ENCODE assay signal across 9 cellular contexts in the genomic region with DNA sequence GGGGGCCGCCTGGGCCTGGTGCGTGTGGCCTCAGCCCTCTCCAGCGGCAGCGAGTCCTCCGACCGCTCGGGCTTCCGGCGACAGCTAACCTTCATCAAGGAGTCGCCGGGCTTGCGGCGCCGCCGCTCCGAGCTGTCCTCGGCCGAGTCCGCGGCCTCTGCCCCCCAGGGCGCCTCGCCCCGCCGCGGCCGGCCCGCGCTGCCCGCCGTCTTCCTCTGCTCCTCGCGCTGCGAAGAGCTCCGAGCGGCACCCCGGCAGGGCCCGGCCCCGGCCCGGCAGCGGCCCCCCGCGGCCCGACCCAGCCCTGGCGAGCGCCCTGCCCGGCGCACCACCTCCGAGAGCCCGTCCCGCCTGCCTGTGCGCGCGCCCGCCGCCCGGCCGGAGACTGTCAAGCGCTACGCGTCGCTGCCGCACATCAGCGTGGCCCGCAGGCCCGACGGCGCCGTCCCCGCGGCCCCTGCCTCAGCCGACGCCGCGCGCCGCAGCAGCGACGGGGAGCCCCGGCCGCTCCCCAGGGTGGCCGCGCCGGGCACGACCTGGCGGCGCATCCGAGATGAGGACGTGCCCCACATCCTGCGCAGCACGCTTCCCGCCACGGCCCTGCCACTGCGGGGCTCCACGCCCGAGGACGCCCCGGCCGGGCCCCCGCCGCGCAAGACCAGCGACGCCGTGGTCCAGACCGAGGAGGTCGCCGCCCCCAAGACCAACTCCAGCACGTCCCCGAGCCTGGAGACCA. TPM values are rescaled to one million over a fixed set of nuclear protein-coding genes. Genes with fewer than 3 reads are reported as not detected.
DNase-seq lines count a peak whose midpoint lies in the region; ATAC-seq and TF ChIP-seq lines count a peak whose summit lies in the region.
"Had no signal": no experiment of that assay in that cellular context is flagged by ENCODE, and none has a peak within 500 bp of the region (broad histone marks: within the 10 kb centered on the region; RNA-seq: fewer than 3 reads in every experiment).

No MANE protein-coding gene starts in this region.

- H3K4me3 ChIP-seq in CD4-positive, CD25-positive, alpha-beta regulatory T cell (ENCODE audit: low read depth, low read length), result no peak overlapping the region
- no peak overlapping the region for H3K4me3 ChIP-seq in MG63
- peak overlapping the region; percentile 69 for H3K4me3 ChIP-seq in coronary artery
- H3K4me3 ChIP-seq in neuronal stem cell (ENCODE audit: low read length in 2 of 2), result peak overlapping the region in 1 of 2 donors; percentile 23

- peak overlapping the region; percentile 70 for H3K9ac ChIP-seq in neuronal stem cell (ENCODE audit: low read depth, low read length, poor library complexity)

- no peak overlapping the region for H4K8ac ChIP-seq in neuronal stem cell (ENCODE audit: low read depth, low read length)

- DNase-seq in CD4-positive, CD25-positive, alpha-beta regulatory T cell, result peak in 1 of 3 donors; percentile 54
- DNase-seq in MG63, result peak; percentile 27
- DNase-seq in coronary artery (ENCODE audit: low spot score), result no peak
- no peak for DNase-seq in neuronal stem cell (ENCODE audit: low spot score)
- DNase-seq in cerebellar cortex (ENCODE audit: low spot score), result no peak
- DNase-seq in OCI-M1 (lab: John Stamatoyannopoulos, UW), result no peak
- DNase-seq: NCI-H1694 treated with DMSO at 0.1 percent for 48 hours had no signal

- TF ChIP-seq CTCF in coronary artery (IDR thresholded peaks at IDR 0.05), result no peak

- no peak overlapping the region for H3K27ac Mint-ChIP-seq in CD4-positive, CD25-positive, alpha-beta regulatory T cell

- ATAC-seq in CD4-positive, CD25-positive, alpha-beta regulatory T cell (ENCODE audit: low read depth in 2 of 2), result peak; percentile 22 to 27
- ATAC-seq in GM18505 (IDR thresholded peaks at IDR 0.05; ENCODE audit: unreplicated experiment), result no peak
- no peak for ATAC-seq in HG03521 (IDR thresholded peaks at IDR 0.05; ENCODE audit: unreplicated experiment)

- H2BK12ac ChIP-seq in neuronal stem cell (ENCODE audit: low read length), result peak overlapping the region; percentile 6

- no peak for TF ChIP-seq POLR2A in GM18505 (IDR thresholded peaks at IDR 0.05; ENCODE audit: borderline replicate concordance, extremely low read depth, insufficient read depth, insufficient read length)

- peak overlapping the region; percentile 85 for H2BK15ac ChIP-seq in neuronal stem cell (ENCODE audit: low read length)

- H3K27ac ChIP-seq in CD4-positive, CD25-positive, alpha-beta regulatory T cell (ENCODE audit: insufficient read depth, low read length, poor library complexity, severe bottlenecking), result no peak overlapping the region
- H3K27ac ChIP-seq in coronary artery (no peak overlapping the region), neuronal stem cell (replicated peaks; ENCODE audit: low read length) (no peak overlapping the region)

- no peaks in the 10 kb centered on the region for H3K27me3 ChIP-seq in CD4-positive, CD25-positive, alpha-beta regulatory T cell (ENCODE audit: control insufficient read depth, insufficient read depth, low read length)
- H3K27me3 ChIP-seq in MG63, result no peaks in the 10 kb centered on the region
- peaks cover 0 to 73% (median 50%) of the 10 kb centered on the region in 3 experiments for H3K27me3 ChIP-seq in neuronal stem cell (ENCODE audit: control insufficient read depth in 3 of 3, insufficient read depth in 3 of 3, low read depth in 1 of 3, low read length in 3 of 3)

- no peaks in the 10 kb centered on the region for H3K36me3 Mint-ChIP-seq in CD4-positive, CD25-positive, alpha-beta regulatory T cell

- no peaks in the 10 kb centered on the region for H3K9me3 ChIP-seq in CD4-positive, CD25-positive, alpha-beta regulatory T cell (ENCODE audit: control insufficient read depth in 2 of 2, low read length in 2 of 2)
- H3K9me3 ChIP-seq in MG63 (no peaks in the 10 kb centered on the region), neuronal stem cell (replicated peaks in 1 of 2; ENCODE audit: control insufficient read depth in 2 of 2, insufficient read depth in 1 of 2, low read depth in 1 of 2, low read length in 2 of 2) (peaks cover 0 to 11% of the 10 kb centered on the region in 2 donors)

- peak overlapping the region; percentile 85 for H3K23ac ChIP-seq in neuronal stem cell (ENCODE audit: low read depth, low read length, poor library complexity)

- H4K91ac ChIP-seq in neuronal stem cell (ENCODE audit: low read depth, low read length, poor library complexity), result no peak overlapping the region

- peak overlapping the region in 1 of 4 donors; percentile 86 for H3K4me3 Mint-ChIP-seq in CD4-positive, CD25-positive, alpha-beta regulatory T cell

- peaks cover 0 to 2% (median 0%) of the 10 kb centered on the region in 7 donors for H3K9me3 Mint-ChIP-seq in CD4-positive, CD25-positive, alpha-beta regulatory T cell

- H3K14ac ChIP-seq in neuronal stem cell (ENCODE audit: low read length), result peak overlapping the region; percentile 56

- no peaks in the 10 kb centered on the region for H3K36me3 ChIP-seq in CD4-positive, CD25-positive, alpha-beta regulatory T cell (ENCODE audit: control insufficient read depth, insufficient read depth, low read length)
- H3K36me3 ChIP-seq in MG63 (no peaks in the 10 kb centered on the region), neuronal stem cell (replicated peaks in 1 of 2; ENCODE audit: control insufficient read depth in 2 of 2, insufficient read depth in 2 of 2, low read length in 2 of 2) (peaks cover 1 to 48% of the 10 kb centered on the region in 2 donors)

- H3K4me2 ChIP-seq in neuronal stem cell (ENCODE audit: insufficient read depth, low read length, poor library complexity, severe bottlenecking), result peak overlapping the region; percentile 66

- no peak overlapping the region for H3K4ac ChIP-seq in neuronal stem cell (ENCODE audit: low read length)

- H2AK5ac ChIP-seq in neuronal stem cell (ENCODE audit: low read depth, low read length), result peak overlapping the region; percentile 92

- H3K27me3 Mint-ChIP-seq in CD4-positive, CD25-positive, alpha-beta regulatory T cell, result peaks cover 1% of the 10 kb centered on the region

- peak overlapping the region; percentile 61 for H2BK120ac ChIP-seq in neuronal stem cell (ENCODE audit: low read depth, low read length)

- H2BK5ac ChIP-seq in neuronal stem cell (ENCODE audit: low read length), result no peak overlapping the region

- H3K79me1 ChIP-seq in neuronal stem cell (ENCODE audit: low read depth, low read length), result peaks cover 31% of the 10 kb centered on the region

- peaks cover 0 to 21% (median 1%) of the 10 kb centered on the region in 4 donors for H3K4me1 Mint-ChIP-seq in CD4-positive, CD25-positive, alpha-beta regulatory T cell

- H3K18ac ChIP-seq in neuronal stem cell (ENCODE audit: low read length), result peak overlapping the region; percentile 97

- no CpG with 5 or more reads among the region's 109 CpGs for WGBS in neuronal stem cell (ENCODE audit: extremely low coverage in 2 of 2, insufficient read length in 2 of 2, insufficient replicate concordance in 1 of 2), 2 donors

- H2AFZ ChIP-seq in neuronal stem cell (ENCODE audit: low read length), result no peak overlapping the region

- H3K4me1 ChIP-seq in CD4-positive, CD25-positive, alpha-beta regulatory T cell (ENCODE audit: control insufficient read depth, insufficient read depth, low read length, poor library complexity, severe bottlenecking), result peaks cover 56% of the 10 kb centered on the region
- peaks cover 4 to 27% of the 10 kb centered on the region in 2 donors for H3K4me1 ChIP-seq in neuronal stem cell (ENCODE audit: control insufficient read depth in 2 of 2, insufficient read depth in 1 of 2, low read depth in 1 of 2, low read length in 2 of 2)

RNA-seq across cellular contexts. Expression of gene C19orf25, which starts 9.6 kb away (rescaled TPM):
- total RNA-seq in CD4-positive, CD25-positive, alpha-beta regulatory T cell, result 33.4 TPM
- 10 to 100 TPM; 42.2 to 64.0 (median 54.0) TPM for polyA plus RNA-seq in CD4-positive, CD25-positive, alpha-beta regulatory T cell
- 25.6 and 51.6 TPM in 2 replicates for total RNA-seq in MG63 (2014; rRNA removed; shearing (Covaris generic); ENCODE audit: low replicate concordance)
- 22.9 TPM for polyA plus RNA-seq in neuronal stem cell (2013, experiment 1 of 2)
- polyA plus RNA-seq in neuronal stem cell (2013, experiment 2 of 2), result 21.4 TPM

RNA-seq across cellular contexts. Expression of gene APC2, which starts 19.4 kb away (rescaled TPM):
- 0.25 TPM for total RNA-seq in CD4-positive, CD25-positive, alpha-beta regulatory T cell
- under 1 TPM in 2 of 4 donors, not detected in 2; 0.06 to 0.07 TPM for polyA plus RNA-seq in CD4-positive, CD25-positive, alpha-beta regulatory T cell
- 0.59 and 2.0 TPM in 2 replicates for total RNA-seq in MG63 (2014; rRNA removed; shearing (Covaris generic); ENCODE audit: low replicate concordance)
- 3.4 TPM for polyA plus RNA-seq in neuronal stem cell (2013, experiment 1 of 2)
- polyA plus RNA-seq in neuronal stem cell (2013, experiment 2 of 2), result 3.9 TPM

RNA-seq across cellular contexts. Expression of gene PCSK4, which starts 20.8 kb away (rescaled TPM):
- total RNA-seq in CD4-positive, CD25-positive, alpha-beta regulatory T cell, result 1.3 TPM
- polyA plus RNA-seq in CD4-positive, CD25-positive, alpha-beta regulatory T cell, result 1 to 10 TPM in 1 of 4 donors, under 1 TPM in 2, not detected in 1; 0.08 to 1.3 (median 0.29) TPM
- 0.40 and 9.0 TPM in 2 replicates for total RNA-seq in MG63 (2014; rRNA removed; shearing (Covaris generic); ENCODE audit: low replicate concordance)
- 8.3 TPM for polyA plus RNA-seq in neuronal stem cell (2013, experiment 1 of 2)
- 7.9 TPM for polyA plus RNA-seq in neuronal stem cell (2013, experiment 2 of 2)

RNA-seq across cellular contexts. Expression of gene REEP6, which starts 21.6 kb away (rescaled TPM):
- total RNA-seq in CD4-positive, CD25-positive, alpha-beta regulatory T cell, result 1.3 TPM
- polyA plus RNA-seq in CD4-positive, CD25-positive, alpha-beta regulatory T cell, result 1 to 10 TPM; 1.5 to 3.3 (median 2.6) TPM
- 0.99 and 1.9 TPM in 2 replicates for total RNA-seq in MG63 (2014; rRNA removed; shearing (Covaris generic); ENCODE audit: low replicate concordance)
- polyA plus RNA-seq in neuronal stem cell (2013, experiment 1 of 2), result 18.0 TPM
- 17.5 TPM for polyA plus RNA-seq in neuronal stem cell (2013, experiment 2 of 2)

RNA-seq across cellular contexts. Expression of gene RPS15, which starts 31.2 kb away (rescaled TPM):
- total RNA-seq in CD4-positive, CD25-positive, alpha-beta regulatory T cell, result 1,352 TPM
- polyA plus RNA-seq in CD4-positive, CD25-positive, alpha-beta regulatory T cell, result 1,000 to 10,000 TPM; 2,869 to 3,453 (median 3,084) TPM
- 702 and 820 TPM in 2 replicates for total RNA-seq in MG63 (2014; rRNA removed; shearing (Covaris generic); ENCODE audit: low replicate concordance)
- 3,965 TPM for polyA plus RNA-seq in neuronal stem cell (2013, experiment 1 of 2)
- 3,732 TPM for polyA plus RNA-seq in neuronal stem cell (2013, experiment 2 of 2)

Comparison
In these comparisons a context has a peak if more than half of its experiments do, and no peak if none do; other contexts are left out.
1. ATAC-seq: peak in CD4-positive, CD25-positive, alpha-beta regulatory T cell (2 of 2); none in GM18505 (single experiment) and HG03521 (single experiment).